8 cellular contexts compared by ENCODE assay signal in the genomic region with DNA sequence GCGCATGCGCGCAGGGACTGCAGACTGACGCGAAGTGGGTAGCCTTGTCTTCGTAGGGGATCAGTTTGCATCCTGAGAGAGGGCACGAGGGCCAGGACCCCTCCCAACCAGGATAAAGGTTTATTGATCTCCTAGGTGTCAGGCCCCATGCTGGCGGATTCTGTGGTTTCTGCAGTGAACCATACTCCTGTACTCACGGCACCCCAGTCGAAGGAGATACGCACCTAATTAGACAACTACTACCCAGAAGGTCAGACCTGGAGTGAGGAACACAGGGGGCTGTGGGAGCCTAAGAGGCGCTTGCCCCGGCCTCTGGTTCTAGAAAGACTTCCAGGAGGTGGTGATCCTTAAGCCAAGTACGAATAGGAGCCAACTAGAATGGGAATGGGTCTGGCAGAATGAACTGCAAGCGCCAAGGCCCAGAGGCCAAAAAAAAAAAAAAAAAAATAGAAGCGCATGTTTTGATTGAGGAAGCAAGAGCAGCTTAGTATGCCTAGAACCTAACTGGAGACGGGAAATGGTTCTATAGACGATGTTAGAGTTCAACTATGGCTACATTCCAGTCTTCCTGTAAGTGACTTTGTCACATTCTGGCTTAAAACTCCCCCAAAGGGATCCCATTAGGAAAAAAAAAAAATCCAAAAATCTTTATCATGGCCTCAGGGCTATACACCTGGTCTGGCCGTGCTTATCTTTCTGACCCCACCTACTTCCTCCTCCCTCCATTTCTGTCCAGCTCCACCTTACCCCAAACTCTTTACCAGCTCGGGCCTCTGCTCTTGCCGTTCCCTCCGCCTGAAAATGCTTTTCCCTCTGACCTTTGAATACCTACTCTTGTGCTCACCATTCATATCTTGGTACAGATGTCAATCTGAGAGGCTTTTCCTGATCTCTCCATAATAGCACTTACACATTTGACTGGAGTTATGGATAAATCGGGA. TPM values are rescaled to one million over a fixed set of nuclear protein-coding genes. Genes with fewer than 3 reads are reported as not detected.
DNase-seq lines count a peak whose midpoint lies in the region; ATAC-seq and TF ChIP-seq lines count a peak whose summit lies in the region.

No MANE protein-coding gene starts in this region.

- H3K27ac Mint-ChIP-seq in activated CD4-positive, alpha-beta T cell treated with anti-CD3 and anti-CD28 coated beads, Interleukin-2, amount 10 ng/mL, durations not matched to agents 7 days and 5 days: peak overlapping the region; percentile 98

- no peaks in the 10 kb centered on the region for H3K9me3 ChIP-seq in HEK293 (ENCODE audit: control insufficient read depth, insufficient read depth, low read depth, low read length)
- H3K9me3 ChIP-seq in prostate gland: no peaks in the 10 kb centered on the region

- WGBS in prostate gland: 33% methylated on average over 23 of the region's 23 CpGs

- no peaks in the 10 kb centered on the region for H3K27me3 ChIP-seq in prostate gland (replicated peaks; ENCODE audit: insufficient read depth)

- H3K36me3 Mint-ChIP-seq in activated CD4-positive, alpha-beta T cell treated with anti-CD3 and anti-CD28 coated beads, Interleukin-2, amount 10 ng/mL, durations not matched to agents 7 days and 5 days (ENCODE audit: low read depth): peaks cover 2% of the 10 kb centered on the region

- no peak for ATAC-seq in HG02759 (IDR thresholded peaks at IDR 0.05; ENCODE audit: unreplicated experiment)

- POLR2A ChIA-PET in HEK293 (lab: Yijun Ruan, JAX): interaction anchor here (0.6 to 4.5 kb wide), 7 partner anchors 8 to 65 kb away, joined by 3 to 21 read pairs (median 4); no protein-coding TSS in a partner anchor
- POLR2A ChIA-PET in activated CD4-positive, alpha-beta T cell treated with anti-CD3 and anti-CD28 coated beads, Interleukin-2, amount 10 ng/mL, durations not matched to agents 7 days and 5 days (lab: Charles Lee): no interaction called here

- H3K4me3 ChIP-seq in HEK293 (ENCODE audit: low read depth, low read length) (peak overlapping the region; percentile 49), epithelial cell of proximal tubule (ENCODE audit: low read depth, low read length) (peak overlapping the region; percentile 84), prostate gland (peak overlapping the region; percentile 68 to 73)

- intact Hi-C loops in prostate gland (cut with DNase I): no loop called here

- peak overlapping the region; percentile 99 for H3K27ac ChIP-seq in HEK293 (ENCODE audit: extremely low read depth, low read depth, low read length)
- H3K27ac ChIP-seq in prostate gland: peak overlapping the region; percentile 91

- H3K27me3 Mint-ChIP-seq in activated CD4-positive, alpha-beta T cell treated with anti-CD3 and anti-CD28 coated beads, Interleukin-2, amount 10 ng/mL, durations not matched to agents 7 days and 5 days: no peaks in the 10 kb centered on the region

- CTCF ChIA-PET in HEK293 (lab: Yijun Ruan, JAX): interaction anchor here (0.6 to 1.9 kb wide), 5 partner anchors 26 to 153 kb away, joined by 3 to 8 read pairs (median 4); no protein-coding TSS in a partner anchor
- CTCF ChIA-PET in activated CD4-positive, alpha-beta T cell treated with anti-CD3 and anti-CD28 coated beads, Interleukin-2, amount 10 ng/mL, durations not matched to agents 7 days and 5 days (lab: Charles Lee): interaction anchor here (0.6 kb wide), 2 partner anchors 27 to 28 kb away, joined by 3 to 4 read pairs; no protein-coding TSS in a partner anchor

- peak overlapping the region; percentile 94 for H3K4me3 Mint-ChIP-seq in activated CD4-positive, alpha-beta T cell treated with anti-CD3 and anti-CD28 coated beads, Interleukin-2, amount 10 ng/mL, durations not matched to agents 7 days and 5 days

- DNase-seq in activated CD4-positive, alpha-beta T cell treated with anti-CD3 and anti-CD28 coated beads, Interleukin-2, amount 10 ng/mL, durations not matched to agents 7 days and 5 days: no peak
- DNase-seq in epithelial cell of proximal tubule (ENCODE audit: low read depth) (no peak), prostate gland (ENCODE audit: low spot score) (no peak), SHP77 (lab: John Stamatoyannopoulos, UW) (no peak), DMS53 treated with DMSO at 0.1 percent for 48 hours (lab: John Stamatoyannopoulos, UW; ENCODE audit: unreplicated experiment) (no peak)
- DNase-seq in effector CD8-positive, alpha-beta T cell (lab: John Stamatoyannopoulos, UW): no peak

- H3K36me3 ChIP-seq in HEK293 (ENCODE audit: control insufficient read depth in 2 of 2, insufficient read depth in 1 of 2, low read length in 2 of 2) (peaks cover 5 to 24% of the 10 kb centered on the region in 2 experiments), prostate gland (no peaks in the 10 kb centered on the region)

- peaks cover 30% of the 10 kb centered on the region for H3K4me1 Mint-ChIP-seq in activated CD4-positive, alpha-beta T cell treated with anti-CD3 and anti-CD28 coated beads, Interleukin-2, amount 10 ng/mL, durations not matched to agents 7 days and 5 days

- no peak for TF ChIP-seq POLR2A in prostate gland (IDR thresholded peaks at IDR 0.05)

- H3K9me3 Mint-ChIP-seq in activated CD4-positive, alpha-beta T cell treated with anti-CD3 and anti-CD28 coated beads, Interleukin-2, amount 10 ng/mL, durations not matched to agents 7 days and 5 days: no peaks in the 10 kb centered on the region

- TF ChIP-seq CTCF in HEK293 (tag by site-specific recombination; IDR thresholded peaks at IDR 0.05) (no peak), epithelial cell of proximal tubule (conservative IDR thresholded peaks at IDR 0.05; ENCODE audit: low read depth, low read length) (no peak), prostate gland (IDR thresholded peaks at IDR 0.05) (no peak)

- H3K4me1 ChIP-seq in HEK293 (ENCODE audit: control insufficient read depth, insufficient read depth, low read length) (peaks cover 21% of the 10 kb centered on the region), prostate gland (replicated peaks) (no peaks in the 10 kb centered on the region)

TF ChIP-seq in HEK293, 187 proteins besides CTCF, POLR2A, EP300 and RAD21 (continues in another document):
- TF ChIP-seq ZSCAN30 (tag by site-specific recombination; IDR thresholded peaks at IDR 0.05) (no peak), ZBTB17 (tag by site-specific recombination; IDR thresholded peaks at IDR 0.05) (peak; percentile 68), ZNF211 (tag by site-specific recombination; IDR thresholded peaks at IDR 0.05; ENCODE audit: low read depth) (no peak), ZNF292 (tag by site-specific recombination; IDR thresholded peaks at IDR 0.05; ENCODE audit: borderline replicate concordance, low read depth) (no peak), ZNF157 (tag by site-specific recombination; IDR thresholded peaks at IDR 0.05) (no peak; the same call in 1 of the 2 replicates), ZEB2 (tag by site-specific recombination; IDR thresholded peaks at IDR 0.05) (no peak), SP2 (tag by site-specific recombination; IDR thresholded peaks at IDR 0.05) (no peak), OVOL3 (tag by site-specific recombination; IDR thresholded peaks at IDR 0.05) (no peak)
- TF ChIP-seq, protein P1, sequence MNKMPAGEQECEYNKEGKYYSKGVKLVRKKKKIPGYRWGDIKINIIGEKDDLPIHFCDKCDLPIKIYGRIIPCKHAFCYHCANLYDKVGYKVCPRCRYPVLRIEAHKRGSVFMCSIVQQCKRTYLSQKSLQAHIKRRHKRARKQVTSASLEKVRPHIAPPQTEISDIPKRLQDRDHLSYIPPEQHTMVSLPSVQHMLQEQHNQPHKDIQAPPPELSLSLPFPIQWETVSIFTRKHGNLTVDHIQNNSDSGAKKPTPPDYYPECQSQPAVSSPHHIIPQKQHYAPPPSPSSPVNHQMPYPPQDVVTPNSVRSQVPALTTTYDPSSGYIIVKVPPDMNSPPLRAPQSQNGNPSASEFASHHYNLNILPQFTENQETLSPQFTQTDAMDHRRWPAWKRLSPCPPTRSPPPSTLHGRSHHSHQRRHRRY (tag by site-specific recombination; IDR thresholded peaks at IDR 0.05): 0 out of 2 replicates have a peak, but pooled peaks have one; percentile 38
- TF ChIP-seq, protein P2, sequence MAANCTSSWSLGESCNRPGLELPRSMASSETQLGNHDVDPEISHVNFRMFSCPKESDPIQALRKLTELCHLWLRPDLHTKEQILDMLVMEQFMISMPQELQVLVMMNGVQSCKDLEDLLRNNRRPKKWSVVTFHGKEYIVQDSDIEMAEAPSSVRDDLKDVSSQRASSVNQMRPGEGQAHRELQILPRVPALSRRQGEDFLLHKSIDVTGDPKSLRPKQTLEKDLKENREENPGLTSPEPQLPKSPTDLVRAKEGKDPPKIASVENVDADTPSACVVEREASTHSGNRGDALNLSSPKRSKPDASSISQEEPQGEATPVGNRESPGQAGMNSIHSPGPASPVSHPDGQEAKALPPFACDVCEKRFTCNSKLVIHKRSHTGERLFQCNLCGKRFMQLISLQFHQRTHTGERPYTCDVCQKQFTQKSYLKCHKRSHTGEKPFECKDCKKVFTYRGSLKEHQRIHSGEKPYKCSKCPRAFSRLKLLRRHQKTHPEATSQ (tag by site-specific recombination; IDR thresholded peaks at IDR 0.05): no peak

RNA-seq across cellular contexts. Expression of a gene that starts 0.9 kb away (rescaled TPM):
- total RNA-seq in activated CD4-positive, alpha-beta T cell treated with anti-CD3 and anti-CD28 coated beads, Interleukin-2, amount 10 ng/mL, durations not matched to agents 7 days and 5 days: 10 to 100 TPM; 24.5 to 30.5 TPM
- 36.7 and 60.7 TPM in 2 replicates for total RNA-seq in epithelial cell of proximal tubule
- 100 to 1,000 TPM in 1 of 2 donors, 10 to 100 TPM in 1; 51.7 to 108 TPM for total RNA-seq in prostate gland

RNA-seq across cellular contexts. Expression of a gene that starts 8.4 kb away (rescaled TPM):
- under 1 TPM; 0.50 to 0.79 TPM for total RNA-seq in activated CD4-positive, alpha-beta T cell treated with anti-CD3 and anti-CD28 coated beads, Interleukin-2, amount 10 ng/mL, durations not matched to agents 7 days and 5 days
- total RNA-seq in epithelial cell of proximal tubule (0.12 TPM in 1 of 2 replicates, not detected in the other), prostate gland (under 1 TPM; 0.28 to 0.59 TPM)

RNA-seq across cellular contexts. Expression of a gene that starts 19.3 kb away (rescaled TPM):
- total RNA-seq in activated CD4-positive, alpha-beta T cell treated with anti-CD3 and anti-CD28 coated beads, Interleukin-2, amount 10 ng/mL, durations not matched to agents 7 days and 5 days: under 1 TPM; 0.12 to 0.20 TPM
- total RNA-seq in epithelial cell of proximal tubule (7.7 and 16.4 TPM in 2 replicates), prostate gland (10 to 100 TPM; 21.1 to 49.4 TPM)

RNA-seq across cellular contexts. Expression of a gene that starts 23.9 kb away (rescaled TPM):
- total RNA-seq in activated CD4-positive, alpha-beta T cell treated with anti-CD3 and anti-CD28 coated beads, Interleukin-2, amount 10 ng/mL, durations not matched to agents 7 days and 5 days: 10 to 100 TPM; 14.1 to 14.9 TPM
- 6.9 and 10.9 TPM in 2 replicates for total RNA-seq in epithelial cell of proximal tubule
- 10 to 100 TPM; 25.1 to 30.6 TPM for total RNA-seq in prostate gland

RNA-seq across cellular contexts. Expression of a gene that starts 24.4 kb away (rescaled TPM):
- 1 to 10 TPM; 9.0 to 9.7 TPM for total RNA-seq in activated CD4-positive, alpha-beta T cell treated with anti-CD3 and anti-CD28 coated beads, Interleukin-2, amount 10 ng/mL, durations not matched to agents 7 days and 5 days
- total RNA-seq in epithelial cell of proximal tubule (20.8 and 21.3 TPM in 2 replicates), prostate gland (10 to 100 TPM; 28.3 to 30.4 TPM)
